Comparison of ENCODE assay signal across 8 cellular contexts in the genomic region with DNA sequence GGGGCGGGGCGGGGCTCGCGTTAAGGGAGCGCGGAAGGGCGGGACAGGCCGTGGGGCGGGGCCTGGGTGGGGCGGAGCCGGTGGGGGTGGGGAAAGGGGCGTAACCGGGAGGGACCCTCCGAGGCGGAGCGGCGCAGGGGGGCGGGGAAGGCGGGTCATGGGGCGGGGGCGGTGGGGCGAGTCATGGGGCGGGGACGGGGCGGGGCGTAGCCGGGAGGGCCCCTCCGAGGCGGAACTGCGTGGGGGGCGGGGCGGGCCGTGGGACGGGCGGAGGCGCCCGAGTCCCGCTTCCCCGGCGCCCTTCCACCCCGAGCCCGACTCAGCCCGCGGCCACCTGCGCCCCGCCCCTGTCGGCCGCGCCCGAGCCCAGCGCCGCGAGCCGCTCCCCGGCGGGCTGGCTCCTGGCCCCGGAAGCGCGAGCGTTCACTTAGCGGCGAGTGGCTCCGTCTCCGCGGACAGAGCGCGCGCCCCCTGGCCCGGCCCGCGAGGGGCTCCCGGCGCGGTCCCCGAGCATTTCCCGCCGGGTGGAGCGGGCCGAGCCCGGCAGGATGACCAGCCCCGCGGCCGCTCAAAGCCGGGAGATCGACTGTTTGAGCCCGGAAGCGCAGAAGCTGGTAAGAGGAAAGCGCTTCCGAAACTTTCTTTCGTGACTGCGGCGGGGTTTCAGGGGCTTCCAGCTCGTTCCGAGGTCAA.
DNase-seq lines count a peak whose midpoint lies in the region; ATAC-seq and TF ChIP-seq lines count a peak whose summit lies in the region.

No MANE protein-coding gene starts in this region.

- peak overlapping the region; percentile 94 for H3K4me3 ChIP-seq in kidney epithelial cell (ENCODE audit: low read depth, low read length)

- POLR2A ChIA-PET in activated B cell treated with CpG ODN at 0.5 μM for 24 hours (lab: Charles Lee), result interaction anchor here (0.7 to 13.9 kb wide), 8 partner anchors 8 to 53 kb away, joined by 4 to 241 read pairs (median 6); no protein-coding TSS in a partner anchor

- DNase-seq in NCI-H524 (lab: John Stamatoyannopoulos, UW) (peak; percentile 72 to 91), NCI-H524 treated with DMSO at 0.1 percent for 48 hours (lab: John Stamatoyannopoulos, UW) (no peak), NCI-H2196 (lab: John Stamatoyannopoulos, UW; ENCODE audit: unreplicated experiment) (peak; percentile 97), activated B cell treated with CpG ODN at 0.5 μM for 24 hours (peak; percentile 91), caudate nucleus (lab: John Stamatoyannopoulos, UW) (peak in 60 of 61 donors; percentile 34 to 95 (median 84)), kidney epithelial cell (ENCODE audit: low read depth) (no peak)
- peak; percentile 93 to 97 for DNase-seq in stimulated activated CD4-positive, alpha-beta T cell treated with anti-CD3 and anti-CD28 coated beads, Interleukin-1b, Interleukin-23, amount 100 ng/mL, for 4 hours (ENCODE audit: low read depth in 2 of 2)

- ATAC-seq in HG02973 (IDR thresholded peaks at IDR 0.05; ENCODE audit: unreplicated experiment) (peak; percentile 39), activated B cell treated with CpG ODN at 0.5 μM for 24 hours (ENCODE audit: low read depth) (peak; percentile 69)

- peaks cover 80% of the 10 kb centered on the region for H3K4me1 Mint-ChIP-seq in activated B cell treated with CpG ODN at 0.5 μM for 24 hours

- H3K36me3 ChIP-seq in kidney epithelial cell (ENCODE audit: control insufficient read depth, insufficient read depth, low read length), result no peaks in the 10 kb centered on the region

- H3K36me3 Mint-ChIP-seq in activated B cell treated with CpG ODN at 0.5 μM for 24 hours (ENCODE audit: low read depth), result peaks cover 6% of the 10 kb centered on the region

- H3K27me3 ChIP-seq in kidney epithelial cell (ENCODE audit: control insufficient read depth, insufficient read depth, low read length), result no peaks in the 10 kb centered on the region

- no peaks in the 10 kb centered on the region for H3K27me3 Mint-ChIP-seq in activated B cell treated with CpG ODN at 0.5 μM for 24 hours

- no peaks in the 10 kb centered on the region for H3K9me3 Mint-ChIP-seq in activated B cell treated with CpG ODN at 0.5 μM for 24 hours

- intact Hi-C loops in activated B cell treated with CpG ODN at 0.5 μM for 24 hours (cut with micrococcal nuclease), result loop anchor here (1.0 to 10.0 kb wide), 5 partner anchors 8 to 273 kb away; a partner anchor contains a TSS

- peak overlapping the region; percentile 91 for H3K27ac Mint-ChIP-seq in activated B cell treated with CpG ODN at 0.5 μM for 24 hours

- TF ChIP-seq CTCF in activated B cell treated with CpG ODN at 0.5 μM for 24 hours (IDR thresholded peaks at IDR 0.05) (no peak), kidney epithelial cell (IDR thresholded peaks at IDR 0.05; ENCODE audit: insufficient read depth, low read length, poor library complexity, severe bottlenecking) (no peak)

- peak overlapping the region; percentile 84 for H3K4me3 Mint-ChIP-seq in activated B cell treated with CpG ODN at 0.5 μM for 24 hours

- CTCF ChIA-PET in activated B cell treated with CpG ODN at 0.5 μM for 24 hours (lab: Charles Lee), result interaction anchor here (0.9 to 9.6 kb wide), 2 partner anchors 18 to 86 kb away, joined by 3 to 125 read pairs; no protein-coding TSS in a partner anchor

- peak overlapping the region; percentile 88 for H3K27ac ChIP-seq in caudate nucleus (ENCODE audit: low read depth, low read length)

Comparison
In these comparisons a context has a peak if more than half of its experiments do, and no peak if none do; other contexts are left out.
1. DNase-seq: peak in NCI-H524 (2 of 2), NCI-H2196 (single experiment), activated B cell treated with CpG ODN at 0.5 μM for 24 hours (single experiment), caudate nucleus (60 of 61) and stimulated activated CD4-positive, alpha-beta T cell treated with anti-CD3 and anti-CD28 coated beads, Interleukin-1b, Interleukin-23, amount 100 ng/mL, for 4 hours (2 of 2); none in NCI-H524 treated with DMSO at 0.1 percent for 48 hours (single experiment) and kidney epithelial cell (single experiment).